In genomic region chr16:70789927-70790447, GRCh38 we compare ENCODE assay signal across 19 cellular contexts. TPM values are rescaled to one million over a fixed set of nuclear protein-coding genes. Genes with fewer than 3 reads are reported as not detected.
DNase-seq lines count a peak whose midpoint lies in the region; ATAC-seq and TF ChIP-seq lines count a peak whose summit lies in the region.
"Had no signal": no experiment of that assay in that cellular context is flagged by ENCODE, and none has a peak within 500 bp of the region (broad histone marks: within the 10 kb centered on the region; RNA-seq: fewer than 3 reads in every experiment).

No MANE protein-coding gene starts in this region.

- no peak for ATAC-seq in SK-N-SH treated with all-trans-retinoic acid at 6 μM for 48 hours
- ATAC-seq in left lung = peak; percentile 72
- no peak for ATAC-seq in psoas muscle
- no peak for ATAC-seq in GM21423 (IDR thresholded peaks at IDR 0.05; ENCODE audit: unreplicated experiment)
- no peak for ATAC-seq in HG03280 (IDR thresholded peaks at IDR 0.05; ENCODE audit: unreplicated experiment)
- ATAC-seq: GM12878 had no signal

- H3K27ac ChIP-seq in SK-N-SH (ENCODE audit: low read depth in 2 of 2, low read length in 1 of 2) (no peak overlapping the region), RWPE1 (peak overlapping the region; percentile 9; the same call in 1 of the 2 replicates), left lung (no peak overlapping the region), psoas muscle (peak overlapping the region; percentile 68)
- H3K27ac ChIP-seq: 22Rv1 had no signal

- no peaks in the 10 kb centered on the region for H3K9me3 ChIP-seq in SK-N-SH
- no peaks in the 10 kb centered on the region for H3K9me3 ChIP-seq in left lung
- H3K9me3 ChIP-seq in psoas muscle = no peaks in the 10 kb centered on the region
- H3K9me3 ChIP-seq: BLaER1 treated with 17β-estradiol and CSF1 and Interleukin-3, amounts not matched to agents 10 nM and 100 nM had no signal

- no peak overlapping the region for H3K4me2 ChIP-seq in SK-N-SH

- POLR2A ChIA-PET in SK-N-SH (lab: Yijun Ruan, JAX) = interaction anchor here (0.6 kb wide), 1 partner anchor 12 kb away, joined by 3 read pairs; no protein-coding TSS in a partner anchor
- POLR2A ChIA-PET in RWPE1 (lab: Yijun Ruan, JAX; ENCODE audit: low non-redundant PET) = no interaction called here

- no peak overlapping the region for H3K9ac ChIP-seq in SK-N-SH

- peaks cover 0 to 17% of the 10 kb centered on the region in 2 experiments for H3K36me3 ChIP-seq in SK-N-SH (replicated peaks in 1 of 2; ENCODE audit: control insufficient read depth in 1 of 2, insufficient read depth in 2 of 2, low read length in 1 of 2)
- H3K36me3 ChIP-seq in left lung = peaks cover 0 to 41% of the 10 kb centered on the region in 2 donors
- H3K36me3 ChIP-seq in psoas muscle (ENCODE audit: insufficient read depth in 1 of 2, low read depth in 1 of 2) = peaks cover 0 to 14% of the 10 kb centered on the region in 2 donors

- no peak for TF ChIP-seq RAD21 in SK-N-SH (IDR thresholded peaks at IDR 0.05; ENCODE audit: low read length)

- no peak overlapping the region for H3K4me3 ChIP-seq in SK-N-SH (ENCODE audit: low read depth in 2 of 2, low read length in 1 of 2)
- no peak overlapping the region for H3K4me3 ChIP-seq in left lung
- H3K4me3 ChIP-seq in psoas muscle = no peak overlapping the region
- H3K4me3 ChIP-seq: BLaER1 treated with 17β-estradiol and CSF1 and Interleukin-3, amounts not matched to agents 10 nM and 100 nM; GM12878; GM23248 had no signal

- no peaks in the 10 kb centered on the region for H3K4me1 ChIP-seq in SK-N-SH (ENCODE audit: control insufficient read depth in 1 of 2, insufficient read depth in 2 of 2, low read depth in 1 of 2, low read length in 1 of 2)
- H3K4me1 ChIP-seq in left lung = peaks cover 4 to 6% of the 10 kb centered on the region in 2 donors
- H3K4me1 ChIP-seq in psoas muscle = peaks cover 21% of the 10 kb centered on the region

- H3K9me2 ChIP-seq in SK-N-SH = no peaks in the 10 kb centered on the region

- intact Hi-C loops in left lung (cut with DNase I) (no loop called here), psoas muscle (cut with DNase I) (no loop called here), posterior cingulate gyrus (cut with DNase I) (no loop called here)

- H2AFZ ChIP-seq in SK-N-SH (ENCODE audit: low read depth) = no peak overlapping the region
- H2AFZ ChIP-seq: GM23248 had no signal

- TF ChIP-seq EP300 in SK-N-SH (IDR thresholded peaks at IDR 0.05; ENCODE audit: borderline replicate concordance in 1 of 2, low read depth in 1 of 2, low read length in 1 of 2) = no peak

- DNase-seq in SK-N-SH (no peak), RWPE1 (ENCODE audit: low spot score) (no peak), left lung (no peak), psoas muscle (no peak), posterior cingulate gyrus (no peak)
- DNase-seq: GDM1, NCI-H1048, NCI-H1436 treated with DMSO at 0.1 percent for 48 hours, NCI-H2029 treated with DMSO at 0.1 percent for 48 hours, NCI-H2171 treated with DMSO at 0.1 percent for 48 hours, NCI-H446 treated with DMSO at 0.1 percent for 48 hours, OCI-M1 had no signal

- WGBS in SK-N-SH (ENCODE audit: low lambda C conversion rate) = 87% methylated on average over 10 of the region's 10 CpGs
- 85 to 88% (median 87%) methylated on average over 10 of the region's 10 CpGs for WGBS in psoas muscle, 3 donors

- TF ChIP-seq CTCF in SK-N-SH (IDR thresholded peaks at IDR 0.05) (no peak), RWPE1 (conservative IDR thresholded peaks at IDR 0.05; ENCODE audit: low read depth) (no peak), left lung (IDR thresholded peaks at IDR 0.05) (no peak), psoas muscle (IDR thresholded peaks at IDR 0.05) (no peak)

- H4K20me1 ChIP-seq in SK-N-SH (ENCODE audit: insufficient read depth) = peaks cover 25% of the 10 kb centered on the region; the same call in 1 of the 2 replicates

- CTCF ChIA-PET in SK-N-SH (lab: Yijun Ruan, JAX) (interaction anchor here (1.2 to 1.5 kb wide), 3 partner anchors 19 to 135 kb away, joined by 3 to 4 read pairs (median 4); no protein-coding TSS in a partner anchor), RWPE1 (lab: Yijun Ruan, JAX) (no interaction called here)

- H3K79me2 ChIP-seq in SK-N-SH (ENCODE audit: insufficient read depth) = peaks cover 38% of the 10 kb centered on the region

- no peaks in the 10 kb centered on the region for H3K27me3 ChIP-seq in SK-N-SH (ENCODE audit: insufficient read depth)
- H3K27me3 ChIP-seq in left lung = no peaks in the 10 kb centered on the region
- no peaks in the 10 kb centered on the region for H3K27me3 ChIP-seq in psoas muscle (ENCODE audit: insufficient read depth in 3 of 3, low read length in 2 of 3)
- H3K27me3 ChIP-seq: BLaER1 treated with 17β-estradiol and CSF1 and Interleukin-3, amounts not matched to agents 10 nM and 100 nM had no signal

- no peaks in the 10 kb centered on the region for H3F3A ChIP-seq in SK-N-SH (replicated peaks; ENCODE audit: insufficient read depth)

TF ChIP-seq in SK-N-SH treated with all-trans-retinoic acid at 6 μM for 48 hours, 23 proteins besides CTCF, POLR2A, EP300 and RAD21:
- TF ChIP-seq OSR1 (CRISPR knock-in tag; IDR thresholded peaks at IDR 0.05) (no peak), ZFP3 (CRISPR knock-in tag; IDR thresholded peaks at IDR 0.05) (peak; percentile 85)

TF ChIP-seq in SK-N-SH, 30 proteins besides CTCF, POLR2A, EP300 and RAD21 (continues in another document):
- no peak for TF ChIP-seq YY1 (IDR thresholded peaks at IDR 0.05; ENCODE audit: low read depth)
- no peak for TF ChIP-seq RXRA (IDR thresholded peaks at IDR 0.05; ENCODE audit: borderline replicate concordance, low read depth)
- no peak for TF ChIP-seq GATA2 (CRISPR knock-in tag; IDR thresholded peaks at IDR 0.05)
- TF ChIP-seq SMC3 (IDR thresholded peaks at IDR 0.05; ENCODE audit: low read depth, low read length) = no peak
- TF ChIP-seq ZBTB33 (IDR thresholded peaks at IDR 0.05; ENCODE audit: borderline replicate concordance, low read depth) = no peak
- TF ChIP-seq ELF1 (IDR thresholded peaks at IDR 0.05) = no peak
- no peak for TF ChIP-seq NRF1 (IDR thresholded peaks at IDR 0.05; ENCODE audit: low read depth, low read length)
- TF ChIP-seq, protein P1, sequence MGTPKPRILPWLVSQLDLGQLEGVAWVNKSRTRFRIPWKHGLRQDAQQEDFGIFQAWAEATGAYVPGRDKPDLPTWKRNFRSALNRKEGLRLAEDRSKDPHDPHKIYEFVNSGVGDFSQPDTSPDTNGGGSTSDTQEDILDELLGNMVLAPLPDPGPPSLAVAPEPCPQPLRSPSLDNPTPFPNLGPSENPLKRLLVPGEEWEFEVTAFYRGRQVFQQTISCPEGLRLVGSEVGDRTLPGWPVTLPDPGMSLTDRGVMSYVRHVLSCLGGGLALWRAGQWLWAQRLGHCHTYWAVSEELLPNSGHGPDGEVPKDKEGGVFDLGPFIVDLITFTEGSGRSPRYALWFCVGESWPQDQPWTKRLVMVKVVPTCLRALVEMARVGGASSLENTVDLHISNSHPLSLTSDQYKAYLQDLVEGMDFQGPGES (IDR thresholded peaks at IDR 0.05; ENCODE audit: low read depth, low read length) = no peak
- TF ChIP-seq MEF2A (IDR thresholded peaks at IDR 0.05; ENCODE audit: borderline replicate concordance, low read depth) = no peak
- TF ChIP-seq FOXM1 (IDR thresholded peaks at IDR 0.05; ENCODE audit: low read depth) = no peak
- no peak for TF ChIP-seq EZH2phosphoT487 (IDR thresholded peaks at IDR 0.05; ENCODE audit: borderline replicate concordance, low read depth)
- TF ChIP-seq, protein P2, sequence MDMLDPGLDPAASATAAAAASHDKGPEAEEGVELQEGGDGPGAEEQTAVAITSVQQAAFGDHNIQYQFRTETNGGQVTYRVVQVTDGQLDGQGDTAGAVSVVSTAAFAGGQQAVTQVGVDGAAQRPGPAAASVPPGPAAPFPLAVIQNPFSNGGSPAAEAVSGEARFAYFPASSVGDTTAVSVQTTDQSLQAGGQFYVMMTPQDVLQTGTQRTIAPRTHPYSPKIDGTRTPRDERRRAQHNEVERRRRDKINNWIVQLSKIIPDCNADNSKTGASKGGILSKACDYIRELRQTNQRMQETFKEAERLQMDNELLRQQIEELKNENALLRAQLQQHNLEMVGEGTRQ (IDR thresholded peaks at IDR 0.05; ENCODE audit: borderline replicate concordance, low read depth, low read length) = no peak
- no peak for TF ChIP-seq PBX3 (IDR thresholded peaks at IDR 0.05)
- TF ChIP-seq FOXJ3 (CRISPR knock-in tag; IDR thresholded peaks at IDR 0.05) = no peak
- no peak for TF ChIP-seq MXI1 (IDR thresholded peaks at IDR 0.05; ENCODE audit: low read depth, low read length)
- no peak for TF ChIP-seq RCOR1 (IDR thresholded peaks at IDR 0.05; ENCODE audit: low read length)
- TF ChIP-seq FOSL2 (IDR thresholded peaks at IDR 0.05; ENCODE audit: borderline replicate concordance, low read depth) = no peak

RNA-seq across cellular contexts. Expression of gene VAC14, which starts 11.0 kb away (rescaled TPM):
- polyA plus RNA-seq in SK-N-SH (2012; rRNA removed) (30.9 and 33.2 TPM in 2 replicates), psoas muscle (10 to 100 TPM; 19.9 to 23.0 (median 20.5) TPM)
- polyA plus RNA-seq in SK-N-SH (2012; cell fraction: cytosol; rRNA removed) = 12.9 and 21.9 TPM in 2 replicates
- polyA plus RNA-seq in SK-N-SH (2012; cell fraction: nucleus; rRNA removed) = 48.4 and 53.9 TPM in 2 replicates
- total RNA-seq in left lung (10 to 100 TPM; 40.0 to 53.2 TPM), psoas muscle (10 to 100 TPM; 20.0 to 24.3 (median 23.7) TPM)

Comparison
In these comparisons a context has a peak if more than half of its experiments do, and no peak if none do; other contexts are left out.
1. H3K27ac ChIP-seq: peak in RWPE1 (single experiment) and psoas muscle (single experiment); none in SK-N-SH (0 of 2) and left lung (0 of 2).